ENCODE assay signal across 8 cellular contexts in the genomic region with DNA sequence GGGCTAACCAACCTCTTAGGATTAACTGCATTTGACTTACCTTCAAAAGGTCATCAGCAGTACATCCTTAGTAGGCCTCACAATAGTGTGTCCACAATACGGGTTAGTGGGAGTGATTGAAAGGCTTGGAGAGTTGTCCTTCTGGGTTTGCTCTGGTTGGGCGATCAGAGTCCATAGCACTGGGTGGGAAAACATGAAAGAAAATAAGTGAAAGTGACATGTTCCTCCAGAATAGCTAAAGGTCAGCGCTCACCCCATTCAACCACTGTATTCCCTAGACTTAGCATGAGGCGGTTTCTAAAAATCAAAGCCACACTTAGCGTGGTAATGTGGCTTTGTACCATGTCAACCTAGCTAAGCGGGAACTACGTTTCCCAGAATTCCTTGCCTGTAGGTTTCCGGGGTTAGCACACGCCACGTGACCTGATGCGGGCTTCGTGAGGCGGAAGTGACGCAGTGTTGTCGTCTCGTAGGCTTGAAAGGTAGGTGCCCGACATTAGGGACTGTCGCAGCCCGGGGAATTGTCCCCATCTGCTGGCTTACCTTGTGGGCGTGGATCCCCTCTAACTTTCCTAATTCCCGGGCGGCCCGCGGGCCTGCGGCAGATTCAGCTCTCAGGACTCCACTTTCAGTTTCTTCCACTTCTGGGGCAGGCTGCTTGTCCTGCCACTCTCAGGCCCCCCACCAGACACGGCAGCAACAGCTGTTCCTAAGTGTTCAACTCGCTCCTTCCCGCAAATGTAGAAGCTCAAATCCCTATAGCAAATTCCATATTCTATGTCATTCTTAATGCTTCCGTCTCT. TPM values are rescaled to one million over a fixed set of nuclear protein-coding genes. Genes with fewer than 3 reads are reported as not detected.
DNase-seq lines count a peak whose midpoint lies in the region; ATAC-seq lines count a peak whose summit lies in the region.

No MANE protein-coding gene starts in this region.

- peaks cover 6% of the 10 kb centered on the region in 2 donors for H3K36me3 Mint-ChIP-seq in CD4-positive, alpha-beta memory T cell
- peaks cover 2% of the 10 kb centered on the region for H3K36me3 Mint-ChIP-seq in activated CD8-positive, alpha-beta T cell treated with anti-CD3 and anti-CD28 coated beads, Interleukin-2, amount 10 ng/mL, durations not matched to agents 7 days and 5 days (ENCODE audit: low read depth)

- H3K27me3 Mint-ChIP-seq in CD4-positive, alpha-beta memory T cell: peaks cover 15 to 17% of the 10 kb centered on the region in 2 donors
- H3K27me3 Mint-ChIP-seq in activated CD8-positive, alpha-beta T cell treated with anti-CD3 and anti-CD28 coated beads, Interleukin-2, amount 10 ng/mL, durations not matched to agents 7 days and 5 days (ENCODE audit: low read depth): peaks cover 7% of the 10 kb centered on the region

- peak overlapping the region; percentile 94 to 98 (median 96) for H3K4me3 Mint-ChIP-seq in CD4-positive, alpha-beta memory T cell
- peak overlapping the region; percentile 94 for H3K4me3 Mint-ChIP-seq in activated CD8-positive, alpha-beta T cell treated with anti-CD3 and anti-CD28 coated beads, Interleukin-2, amount 10 ng/mL, durations not matched to agents 7 days and 5 days

- POLR2A ChIA-PET in CD4-positive, alpha-beta memory T cell (lab: Charles Lee; ENCODE audit: partially characterized antibody): interaction anchor here (0.6 to 2.2 kb wide), 15 partner anchors 9 to 1258 kb away, joined by 3 to 15 read pairs (median 4); a partner anchor contains a TSS
- POLR2A ChIA-PET in activated CD8-positive, alpha-beta T cell treated with anti-CD3 and anti-CD28 coated beads, Interleukin-2, amount 10 ng/mL, durations not matched to agents 7 days and 5 days (lab: Charles Lee): interaction anchor here (1.2 kb wide), 1 partner anchor 10 kb away, joined by 4 read pairs; no protein-coding TSS in a partner anchor

- DNase-seq in CD4-positive, alpha-beta memory T cell: peak; percentile 85 to 94 (median 89)
- DNase-seq in NCI-H774 (lab: John Stamatoyannopoulos, UW) (peak; percentile 89), lung microvascular endothelial cell (ENCODE audit: low read depth in 2 of 2) (peak; percentile 92 to 95)
- DNase-seq in activated CD8-positive, alpha-beta T cell treated with anti-CD3 and anti-CD28 coated beads, Interleukin-2, amount 10 ng/mL, durations not matched to agents 7 days and 5 days: peak; percentile 92
- peak; percentile 78 for DNase-seq in effector CD8-positive, alpha-beta T cell (lab: John Stamatoyannopoulos, UW)
- DNase-seq in stimulated activated CD4-positive, alpha-beta T cell treated with anti-CD3 and anti-CD28 coated beads, TNF-alpha, amount 100 ng/mL, for 48 hours (ENCODE audit: low read depth in 3 of 3): peak; percentile 67 to 75 (median 72)

- H3K9me3 ChIP-seq in CD4-positive, alpha-beta memory T cell (ENCODE audit: control insufficient read depth in 1 of 2, low read length in 2 of 2): no peaks in the 10 kb centered on the region

- H3K36me3 ChIP-seq in CD4-positive, alpha-beta memory T cell (ENCODE audit: insufficient read depth, low read length): no peaks in the 10 kb centered on the region

- H3K9me3 Mint-ChIP-seq in CD4-positive, alpha-beta memory T cell: peaks cover 0 to 5% (median under 1%) of the 10 kb centered on the region in 8 donors
- no peaks in the 10 kb centered on the region for H3K9me3 Mint-ChIP-seq in activated CD8-positive, alpha-beta T cell treated with anti-CD3 and anti-CD28 coated beads, Interleukin-2, amount 10 ng/mL, durations not matched to agents 7 days and 5 days (ENCODE audit: insufficient read depth)

- ATAC-seq in GM19397 (IDR thresholded peaks at IDR 0.05; ENCODE audit: unreplicated experiment) (peak; percentile 99), HG03571 (IDR thresholded peaks at IDR 0.05; ENCODE audit: unreplicated experiment) (peak; percentile 98)
- ATAC-seq in activated CD8-positive, alpha-beta T cell treated with anti-CD3 and anti-CD28 coated beads, Interleukin-2, amount 10 ng/mL, durations not matched to agents 7 days and 5 days: peak; percentile 98

- peaks cover 5% of the 10 kb centered on the region for H3K27me3 ChIP-seq in CD4-positive, alpha-beta memory T cell (ENCODE audit: insufficient read depth, low read length)

- H3K4me1 ChIP-seq in CD4-positive, alpha-beta memory T cell (ENCODE audit: insufficient read depth, low read length): peaks cover 12% of the 10 kb centered on the region

- H3K27ac Mint-ChIP-seq in CD4-positive, alpha-beta memory T cell: peak overlapping the region; percentile 92 to 100 (median 100)
- peak overlapping the region; percentile 97 for H3K27ac Mint-ChIP-seq in activated CD8-positive, alpha-beta T cell treated with anti-CD3 and anti-CD28 coated beads, Interleukin-2, amount 10 ng/mL, durations not matched to agents 7 days and 5 days

- CTCF ChIA-PET in CD4-positive, alpha-beta memory T cell (lab: Charles Lee; ENCODE audit: partially characterized antibody): interaction anchor here (0.6 to 1.5 kb wide), 7 partner anchors 76 to 1290 kb away, joined by 3 to 5 read pairs (median 3); a partner anchor contains a TSS
- CTCF ChIA-PET in activated CD8-positive, alpha-beta T cell treated with anti-CD3 and anti-CD28 coated beads, Interleukin-2, amount 10 ng/mL, durations not matched to agents 7 days and 5 days (lab: Charles Lee): interaction anchor here (2.0 kb wide), 1 partner anchor 162 kb away, joined by 6 read pairs; no protein-coding TSS in a partner anchor

- intact Hi-C loops in CD4-positive, alpha-beta memory T cell (cut with micrococcal nuclease): loop anchor here (1.0 to 5.0 kb wide), 7 partner anchors 207 to 1918 kb away; a partner anchor contains a TSS

- peak overlapping the region; percentile 85 for H3K27ac ChIP-seq in CD4-positive, alpha-beta memory T cell (ENCODE audit: low read depth, low read length)

- H3K4me1 Mint-ChIP-seq in CD4-positive, alpha-beta memory T cell: peaks cover 5 to 17% (median 11%) of the 10 kb centered on the region in 4 donors
- H3K4me1 Mint-ChIP-seq in activated CD8-positive, alpha-beta T cell treated with anti-CD3 and anti-CD28 coated beads, Interleukin-2, amount 10 ng/mL, durations not matched to agents 7 days and 5 days (ENCODE audit: low read depth): peaks cover 10% of the 10 kb centered on the region

- H3K4me3 ChIP-seq in CD4-positive, alpha-beta memory T cell (ENCODE audit: low read length in 2 of 2): peak overlapping the region; percentile 36 to 80

RNA-seq across cellular contexts. Expression of a gene that starts 19.8 kb away (rescaled TPM):
- total RNA-seq in CD4-positive, alpha-beta memory T cell: not detected
- polyA plus RNA-seq in CD4-positive, alpha-beta memory T cell: not detected
- not detected for total RNA-seq in activated CD8-positive, alpha-beta T cell treated with anti-CD3 and anti-CD28 coated beads, Interleukin-2, amount 10 ng/mL, durations not matched to agents 7 days and 5 days
- total RNA-seq in lung microvascular endothelial cell: not detected in 2 replicates

Comparison
In these comparisons a context has a peak if more than half of its experiments do, and no peak if none do; other contexts are left out.
1. Peak in every context shown above with its lines: DNase-seq, ATAC-seq, H3K4me3 ChIP-seq and H3K27ac ChIP-seq.